In genomic region chr5:172740483-172741205, GRCh38 we compare ENCODE assay signal across 8 cellular contexts. TPM values are rescaled to one million over a fixed set of nuclear protein-coding genes. Genes with fewer than 3 reads are reported as not detected.
A peak's percentile ranks its signal among the peaks of the same experiment; 100 is the strongest.
DNase-seq lines count a peak whose midpoint lies in the region; ATAC-seq and TF ChIP-seq lines count a peak whose summit lies in the region.

No MANE protein-coding gene starts in this region.

- CTCF ChIA-PET in HEK293 (lab: Yijun Ruan, JAX): interaction anchor here (1.0 kb wide), 1 partner anchor 20 kb away, joined by 3 read pairs; no protein-coding TSS in a partner anchor
- CTCF ChIA-PET in activated CD4-positive, alpha-beta memory T cell treated with anti-CD3 and anti-CD28 coated beads, Interleukin-2, amount 10 ng/mL, durations not matched to agents 7 days and 5 days (lab: Charles Lee): interaction anchor here (0.6 kb wide), 1 partner anchor 88 kb away, joined by 3 read pairs; no protein-coding TSS in a partner anchor

- no peaks in the 10 kb centered on the region for H3K4me1 ChIP-seq in HEK293 (ENCODE audit: control insufficient read depth, insufficient read depth, low read length)
- peaks cover 8 to 13% of the 10 kb centered on the region in 2 donors for H3K4me1 ChIP-seq in adrenal gland (replicated peaks in 1 of 2)
- H3K4me1 ChIP-seq in spleen: peaks cover 0 to 44% (median 27%) of the 10 kb centered on the region in 6 donors
- H3K4me1 ChIP-seq in HAP-1: no peaks in the 10 kb centered on the region

- no peak for ATAC-seq in GM21619 (IDR thresholded peaks at IDR 0.05; ENCODE audit: unreplicated experiment)

- 56 to 67% (median 58%) methylated on average over 10 to 15 of the region's 15 CpGs for WGBS in adrenal gland, 4 donors
- 72 to 84% (median 77%) methylated on average over 15 of the region's 15 CpGs for WGBS in spleen, 5 donors

- H3K4me3 ChIP-seq in HEK293 (ENCODE audit: low read depth, low read length) (no peak overlapping the region), adrenal gland (no peak overlapping the region), spleen (no peak overlapping the region), HAP-1 (no peak overlapping the region)

- POLR2A ChIA-PET in HEK293 (lab: Yijun Ruan, JAX): interaction anchor here (1.0 kb wide), 1 partner anchor 31 kb away, joined by 3 read pairs; the partner anchor contains the start of gene DUSP1
- POLR2A ChIA-PET in activated CD4-positive, alpha-beta memory T cell treated with anti-CD3 and anti-CD28 coated beads, Interleukin-2, amount 10 ng/mL, durations not matched to agents 7 days and 5 days (lab: Charles Lee): no interaction called here

- H3K27me3 ChIP-seq in adrenal gland: no peaks in the 10 kb centered on the region
- no peaks in the 10 kb centered on the region for H3K27me3 ChIP-seq in spleen (replicated peaks in 1 of 7)
- H3K27me3 ChIP-seq in HAP-1 (ENCODE audit: low read depth): no peaks in the 10 kb centered on the region

- no peaks in the 10 kb centered on the region for H3K4me1 Mint-ChIP-seq in activated CD4-positive, alpha-beta memory T cell treated with anti-CD3 and anti-CD28 coated beads, Interleukin-2, amount 10 ng/mL, durations not matched to agents 7 days and 5 days

- in situ Hi-C loops in HAP-1 (cut with MboI; ENCODE audit: low sequenced_read_pairs): no loop called here

- no peak overlapping the region for H3K4me3 Mint-ChIP-seq in activated CD4-positive, alpha-beta memory T cell treated with anti-CD3 and anti-CD28 coated beads, Interleukin-2, amount 10 ng/mL, durations not matched to agents 7 days and 5 days

- TF ChIP-seq CTCF in HEK293 (tag by site-specific recombination; IDR thresholded peaks at IDR 0.05): no peak
- TF ChIP-seq CTCF in adrenal gland (IDR thresholded peaks at IDR 0.05): no peak
- TF ChIP-seq CTCF in spleen (IDR thresholded peaks at IDR 0.05 in 8 of 11, conservative IDR thresholded peaks at IDR 0.05 in 3 of 11): no peak

- no peaks in the 10 kb centered on the region for H3K36me3 ChIP-seq in HEK293 (ENCODE audit: control insufficient read depth in 2 of 2, insufficient read depth in 1 of 2, low read length in 2 of 2)
- no peaks in the 10 kb centered on the region for H3K36me3 ChIP-seq in adrenal gland (replicated peaks in 1 of 2)
- no peaks in the 10 kb centered on the region for H3K36me3 ChIP-seq in spleen
- H3K36me3 ChIP-seq in HAP-1 (replicated peaks): no peaks in the 10 kb centered on the region

- DNase-seq in adrenal gland (peak in 6 of 7 donors; percentile 83 to 86 (median 84)), hepatic stellate cell (ENCODE audit: low spot score) (peak; percentile 83), spleen (no peak), HAP-1 (ENCODE audit: low spot score in 2 of 2) (no peak), cerebellar nuclear complex (lab: John Stamatoyannopoulos, UW) (no peak)
- DNase-seq in activated CD4-positive, alpha-beta memory T cell treated with anti-CD3 and anti-CD28 coated beads, Interleukin-2, amount 10 ng/mL, durations not matched to agents 7 days and 5 days: no peak

- H3K27ac Mint-ChIP-seq in activated CD4-positive, alpha-beta memory T cell treated with anti-CD3 and anti-CD28 coated beads, Interleukin-2, amount 10 ng/mL, durations not matched to agents 7 days and 5 days: no peak overlapping the region

- H3K27ac ChIP-seq in HEK293 (ENCODE audit: extremely low read depth, low read depth, low read length) (no peak overlapping the region), adrenal gland (peak overlapping the region; percentile 52 to 88 (median 76)), spleen (peak overlapping the region in 5 of 8 donors; percentile 27 to 79 (median 71))

- no peaks in the 10 kb centered on the region for H3K9me3 Mint-ChIP-seq in activated CD4-positive, alpha-beta memory T cell treated with anti-CD3 and anti-CD28 coated beads, Interleukin-2, amount 10 ng/mL, durations not matched to agents 7 days and 5 days

- peak in 1 of 2 donors; percentile 24 for TF ChIP-seq POLR2A in adrenal gland (IDR thresholded peaks at IDR 0.05)
- TF ChIP-seq POLR2A in spleen (IDR thresholded peaks at IDR 0.05): no peak

- H3K9me3 ChIP-seq in HEK293 (ENCODE audit: control insufficient read depth, insufficient read depth, low read depth, low read length) (no peaks in the 10 kb centered on the region), adrenal gland (replicated peaks in 1 of 3) (no peaks in the 10 kb centered on the region), spleen (no peaks in the 10 kb centered on the region), HAP-1 (no peaks in the 10 kb centered on the region)

- no peaks in the 10 kb centered on the region for H3K36me3 Mint-ChIP-seq in activated CD4-positive, alpha-beta memory T cell treated with anti-CD3 and anti-CD28 coated beads, Interleukin-2, amount 10 ng/mL, durations not matched to agents 7 days and 5 days (ENCODE audit: low read depth)

- intact Hi-C loops in adrenal gland (cut with DNase I) (no loop called here), spleen (cut with DNase I; ENCODE audit: low total_unique reads) (no loop called here)

- no peaks in the 10 kb centered on the region for H3K27me3 Mint-ChIP-seq in activated CD4-positive, alpha-beta memory T cell treated with anti-CD3 and anti-CD28 coated beads, Interleukin-2, amount 10 ng/mL, durations not matched to agents 7 days and 5 days

TF ChIP-seq in HEK293, 187 proteins besides CTCF, POLR2A, EP300 and RAD21:
- TF ChIP-seq EGR2 (tag by site-specific recombination; IDR thresholded peaks at IDR 0.05; ENCODE audit: low read depth) (peak; percentile 4; the same call in 1 of the 2 replicates), MEIS1 (CRISPR knock-in tag; IDR thresholded peaks at IDR 0.05; ENCODE audit: borderline replicate concordance) (no peak)

RNA-seq across cellular contexts. Expression of gene DUSP1, which starts 30.4 kb away (rescaled TPM):
- total RNA-seq in adrenal gland (100 to 1,000 TPM in 7 of 8 donors, 10 to 100 TPM in 1; 60.5 to 603 (median 339) TPM), spleen (100 to 1,000 TPM; 197 to 818 (median 376) TPM)
- polyA plus RNA-seq in adrenal gland (100 to 1,000 TPM in 1 of 3 donors, 10 to 100 TPM in 2; 59.5 to 107 (median 77.1) TPM), spleen (100 to 1,000 TPM in 1 of 3 donors, 10 to 100 TPM in 2; 46.0 to 116 (median 68.9) TPM)
- 10 to 100 TPM; 17.0 to 18.8 TPM for total RNA-seq in activated CD4-positive, alpha-beta memory T cell treated with anti-CD3 and anti-CD28 coated beads, Interleukin-2, amount 10 ng/mL, durations not matched to agents 7 days and 5 days

Comparison
In these comparisons a context has a peak if more than half of its experiments do, and no peak if none do; other contexts are left out.
1. DNase-seq: peak in adrenal gland (6 of 7) and hepatic stellate cell (single experiment); none in spleen (single experiment), HAP-1 (0 of 2), cerebellar nuclear complex (0 of 2) and activated CD4-positive, alpha-beta memory T cell treated with anti-CD3 and anti-CD28 coated beads, Interleukin-2, amount 10 ng/mL, durations not matched to agents 7 days and 5 days (single experiment).